1 cellular context compared by ENCODE assay signal in genomic region chr5:11302663-11303062, GRCh38.
TF ChIP-seq lines count a peak whose summit lies in the region.

No MANE protein-coding gene starts in this region.

TF ChIP-seq in GM23338, 12 proteins besides CTCF, POLR2A, EP300 and RAD21:
- TF ChIP-seq CREB1 (CRISPR knock-in tag; IDR thresholded peaks at IDR 0.05; ENCODE audit: low read depth) (no peak), ZNF331 (CRISPR knock-in tag; IDR thresholded peaks at IDR 0.05; ENCODE audit: low read depth) (no peak)
- TF ChIP-seq, protein P1, sequence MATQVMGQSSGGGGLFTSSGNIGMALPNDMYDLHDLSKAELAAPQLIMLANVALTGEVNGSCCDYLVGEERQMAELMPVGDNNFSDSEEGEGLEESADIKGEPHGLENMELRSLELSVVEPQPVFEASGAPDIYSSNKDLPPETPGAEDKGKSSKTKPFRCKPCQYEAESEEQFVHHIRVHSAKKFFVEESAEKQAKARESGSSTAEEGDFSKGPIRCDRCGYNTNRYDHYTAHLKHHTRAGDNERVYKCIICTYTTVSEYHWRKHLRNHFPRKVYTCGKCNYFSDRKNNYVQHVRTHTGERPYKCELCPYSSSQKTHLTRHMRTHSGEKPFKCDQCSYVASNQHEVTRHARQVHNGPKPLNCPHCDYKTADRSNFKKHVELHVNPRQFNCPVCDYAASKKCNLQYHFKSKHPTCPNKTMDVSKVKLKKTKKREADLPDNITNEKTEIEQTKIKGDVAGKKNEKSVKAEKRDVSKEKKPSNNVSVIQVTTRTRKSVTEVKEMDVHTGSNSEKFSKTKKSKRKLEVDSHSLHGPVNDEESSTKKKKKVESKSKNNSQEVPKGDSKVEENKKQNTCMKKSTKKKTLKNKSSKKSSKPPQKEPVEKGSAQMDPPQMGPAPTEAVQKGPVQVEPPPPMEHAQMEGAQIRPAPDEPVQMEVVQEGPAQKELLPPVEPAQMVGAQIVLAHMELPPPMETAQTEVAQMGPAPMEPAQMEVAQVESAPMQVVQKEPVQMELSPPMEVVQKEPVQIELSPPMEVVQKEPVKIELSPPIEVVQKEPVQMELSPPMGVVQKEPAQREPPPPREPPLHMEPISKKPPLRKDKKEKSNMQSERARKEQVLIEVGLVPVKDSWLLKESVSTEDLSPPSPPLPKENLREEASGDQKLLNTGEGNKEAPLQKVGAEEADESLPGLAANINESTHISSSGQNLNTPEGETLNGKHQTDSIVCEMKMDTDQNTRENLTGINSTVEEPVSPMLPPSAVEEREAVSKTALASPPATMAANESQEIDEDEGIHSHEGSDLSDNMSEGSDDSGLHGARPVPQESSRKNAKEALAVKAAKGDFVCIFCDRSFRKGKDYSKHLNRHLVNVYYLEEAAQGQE (IDR thresholded peaks at IDR 0.05; ENCODE audit: unreplicated experiment): no peak
TF ChIP-seq in GM23338: peak in this region for 0.
